ENCODE assay signal across 22 cellular contexts in the genomic region with DNA sequence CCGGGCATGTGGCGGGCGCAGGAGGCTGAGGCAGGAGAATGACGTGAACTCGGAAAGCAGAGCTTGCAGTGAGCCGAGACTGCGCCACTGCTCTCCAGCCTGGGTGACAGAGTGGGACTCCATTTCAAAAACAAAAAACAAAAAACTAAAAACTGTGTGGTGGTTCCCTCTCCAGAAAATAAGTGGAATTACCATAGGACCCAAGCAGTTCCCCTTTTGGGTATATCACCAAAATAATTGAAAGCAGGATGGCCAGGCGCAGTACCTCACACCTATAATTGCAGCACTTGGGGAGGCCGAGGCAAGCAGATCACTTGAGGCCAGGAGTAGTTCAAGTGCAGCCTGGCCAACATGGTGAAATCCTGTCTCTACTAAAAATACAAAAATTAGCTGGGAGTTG.
"Had no signal": no experiment of that assay in that cellular context is flagged by ENCODE, and none has a peak within 500 bp of the region (broad histone marks: within the 10 kb centered on the region; RNA-seq: fewer than 3 reads in every experiment).

No MANE protein-coding gene starts in this region.

- H3K9ac ChIP-seq: parathyroid adenoma had no signal

- DNase-seq: colonic mucosa; effector CD4-positive, alpha-beta T cell; endodermal cell; foreskin melanocyte; hippocampal formation; left colon; mesenchymal stem cell; midbrain; spleen; stimulated activated CD4-positive, alpha-beta T cell treated with anti-CD3 and anti-CD28 coated beads, Interleukin-15, amount 100 ng/mL, for 24 hours; stimulated activated CD4-positive, alpha-beta T cell treated with anti-CD3 and anti-CD28 coated beads, Interleukin-1b, Interleukin-23, amount 100 ng/mL, for 48 hours; stimulated activated CD4-positive, alpha-beta T cell treated with anti-CD3 and anti-CD28 coated beads, Interleukin-4, amount 100 ng/mL, for 24 hours; stimulated activated naive B cell treated with anti-CD40 and anti-IgM and Interleukin-4, amounts not matched to agents 10 μg/mL and 1 μg/mL and 100 μg/mL, for 72 hours; stomach; substantia nigra; trophoblast cell had no signal

- ATAC-seq: left colon; stimulated activated naive B cell treated with anti-CD40 and anti-IgM and Interleukin-4, amounts not matched to agents 10 μg/mL and 1 μg/mL and 100 μg/mL, for 72 hours had no signal

- H3K4me3 ChIP-seq: colonic mucosa, heart left ventricle, lung, psoas muscle, stomach, thoracic aorta had no signal

- H3K27me3 ChIP-seq: colonic mucosa, heart left ventricle, spleen, stomach had no signal

- H3K27ac ChIP-seq: colonic mucosa, heart left ventricle, parathyroid adenoma, psoas muscle, thoracic aorta had no signal

- H3K27ac Mint-ChIP-seq: endodermal cell; nephron; stimulated activated naive B cell treated with anti-CD40 and anti-IgM and Interleukin-4, amounts not matched to agents 10 μg/mL and 1 μg/mL and 100 μg/mL, for 72 hours had no signal

- H3K36me3 ChIP-seq: colonic mucosa, heart left ventricle, spleen, stomach, thoracic aorta had no signal

- H3K9me3 Mint-ChIP-seq: nephron; stimulated activated naive B cell treated with anti-CD40 and anti-IgM and Interleukin-4, amounts not matched to agents 10 μg/mL and 1 μg/mL and 100 μg/mL, for 72 hours had no signal

- H3K79me2 ChIP-seq: parathyroid adenoma had no signal

- H3K4me3 Mint-ChIP-seq: endodermal cell, nephron had no signal

- H3K4me1 ChIP-seq: colonic mucosa, parathyroid adenoma, psoas muscle had no signal

- H3K9me3 ChIP-seq: colonic mucosa, heart left ventricle, psoas muscle, spleen, stomach, thoracic aorta had no signal

- H3K4me1 Mint-ChIP-seq: endodermal cell, nephron had no signal
